Comparison of ENCODE assay signal across 19 cellular contexts in genomic region chr4:6659897-6660296, GRCh38. TPM values are rescaled to one million over a fixed set of nuclear protein-coding genes. Genes with fewer than 3 reads are reported as not detected.
DNase-seq lines count a peak whose midpoint lies in the region.
"Had no signal": no experiment of that assay in that cellular context is flagged by ENCODE, and none has a peak within 500 bp of the region (broad histone marks: within the 10 kb centered on the region; RNA-seq: fewer than 3 reads in every experiment).

No MANE protein-coding gene starts in this region.

- H3K4me3 ChIP-seq in MG63 (no peak overlapping the region), SJCRH30 (no peak overlapping the region)
- H3K4me3 ChIP-seq: HAP-1 had no signal

- peaks cover 66% of the 10 kb centered on the region for H3K27me3 Mint-ChIP-seq in activated naive CD4-positive, alpha-beta T cell treated with anti-CD3 and anti-CD28 coated beads, Interleukin-2, amount 10 ng/mL, durations not matched to agents 7 days and 5 days
- H3K27me3 Mint-ChIP-seq in activated naive CD4-positive, alpha-beta T cell treated with anti-CD3 and anti-CD28 coated beads for 36 hours (ENCODE audit: low read depth), result no peaks in the 10 kb centered on the region
- H3K27me3 Mint-ChIP-seq: CD4-positive, alpha-beta memory T cell had no signal

- no peak overlapping the region for H3K27ac Mint-ChIP-seq in activated naive CD4-positive, alpha-beta T cell treated with anti-CD3 and anti-CD28 coated beads, Interleukin-2, amount 10 ng/mL, durations not matched to agents 7 days and 5 days
- H3K27ac Mint-ChIP-seq in activated naive CD4-positive, alpha-beta T cell treated with anti-CD3 and anti-CD28 coated beads for 36 hours, result no peak overlapping the region
- H3K27ac Mint-ChIP-seq: HFFc6 had no signal

- intact Hi-C loops in activated naive CD4-positive, alpha-beta T cell treated with anti-CD3 and anti-CD28 coated beads for 36 hours (cut with micrococcal nuclease), result loop anchor here (2.0 kb wide), 1 partner anchor 19 kb away; the partner anchor contains the start of gene MRFAP1

- peaks cover 4% of the 10 kb centered on the region for H3K9me3 Mint-ChIP-seq in activated naive CD4-positive, alpha-beta T cell treated with anti-CD3 and anti-CD28 coated beads, Interleukin-2, amount 10 ng/mL, durations not matched to agents 7 days and 5 days
- H3K9me3 Mint-ChIP-seq in activated naive CD4-positive, alpha-beta T cell treated with anti-CD3 and anti-CD28 coated beads for 36 hours, result peaks cover 4% of the 10 kb centered on the region
- H3K9me3 Mint-ChIP-seq: HFFc6 had no signal

- no peak overlapping the region for H3K27ac ChIP-seq in SJCRH30

- DNase-seq in activated naive CD4-positive, alpha-beta T cell treated with anti-CD3 and anti-CD28 coated beads, Interleukin-2, amount 10 ng/mL, durations not matched to agents 7 days and 5 days, result peak; percentile 3
- no peak for DNase-seq in activated naive CD4-positive, alpha-beta T cell treated with anti-CD3 and anti-CD28 coated beads for 36 hours
- DNase-seq in MG63 (peak; percentile 10), left kidney (ENCODE audit: low read depth, low spot score) (peak; percentile 21), OCI-M1 (lab: John Stamatoyannopoulos, UW) (no peak), SJCRH30 (no peak)
- DNase-seq: 8988T; C1 segment of cervical spinal cord; Calu3; CD4-positive, alpha-beta memory T cell; COR-L47; DMS53; DMS79 treated with DMSO at 0.1 percent for 48 hours; GF-D8; GOT3; HFFc6 had no signal

- H3K9me3 ChIP-seq in MG63 (no peaks in the 10 kb centered on the region), SJCRH30 (replicated peaks) (no peaks in the 10 kb centered on the region)
- H3K9me3 ChIP-seq: HAP-1 had no signal

- H3K36me3 ChIP-seq in MG63, result no peaks in the 10 kb centered on the region
- H3K36me3 ChIP-seq in SJCRH30, result no peaks in the 10 kb centered on the region
- H3K36me3 ChIP-seq: HAP-1 had no signal

- H3K27me3 ChIP-seq in MG63 (no peaks in the 10 kb centered on the region), SJCRH30 (no peaks in the 10 kb centered on the region)

- CTCF ChIA-PET in activated naive CD4-positive, alpha-beta T cell treated with anti-CD3 and anti-CD28 coated beads, Interleukin-2, amount 10 ng/mL, durations not matched to agents 7 days and 5 days (lab: Charles Lee), result no interaction called here
- CTCF ChIA-PET in activated naive CD4-positive, alpha-beta T cell treated with anti-CD3 and anti-CD28 coated beads for 36 hours (lab: Charles Lee), result interaction anchor here (1.2 to 2.6 kb wide), 2 partner anchors 14 to 31 kb away, joined by 5 to 11 read pairs; a partner anchor contains a TSS

- H3K4me1 Mint-ChIP-seq in activated naive CD4-positive, alpha-beta T cell treated with anti-CD3 and anti-CD28 coated beads, Interleukin-2, amount 10 ng/mL, durations not matched to agents 7 days and 5 days, result peaks cover 11% of the 10 kb centered on the region
- peaks cover 18% of the 10 kb centered on the region for H3K4me1 Mint-ChIP-seq in activated naive CD4-positive, alpha-beta T cell treated with anti-CD3 and anti-CD28 coated beads for 36 hours (ENCODE audit: low read depth)

- H3K4me3 Mint-ChIP-seq in activated naive CD4-positive, alpha-beta T cell treated with anti-CD3 and anti-CD28 coated beads, Interleukin-2, amount 10 ng/mL, durations not matched to agents 7 days and 5 days, result no peak overlapping the region
- H3K4me3 Mint-ChIP-seq in activated naive CD4-positive, alpha-beta T cell treated with anti-CD3 and anti-CD28 coated beads for 36 hours, result no peak overlapping the region

- no peaks in the 10 kb centered on the region for H3K4me1 ChIP-seq in SJCRH30
- H3K4me1 ChIP-seq: HAP-1 had no signal

- H3K36me3 Mint-ChIP-seq in activated naive CD4-positive, alpha-beta T cell treated with anti-CD3 and anti-CD28 coated beads, Interleukin-2, amount 10 ng/mL, durations not matched to agents 7 days and 5 days, result no peaks in the 10 kb centered on the region
- H3K36me3 Mint-ChIP-seq in activated naive CD4-positive, alpha-beta T cell treated with anti-CD3 and anti-CD28 coated beads for 36 hours (ENCODE audit: low read depth), result no peaks in the 10 kb centered on the region
- H3K36me3 Mint-ChIP-seq: CD4-positive, alpha-beta memory T cell had no signal

RNA-seq across cellular contexts. Expression of gene MRFAP1, which starts 19.4 kb away (rescaled TPM):
- total RNA-seq in activated naive CD4-positive, alpha-beta T cell treated with anti-CD3 and anti-CD28 coated beads for 36 hours, result 100 to 1,000 TPM; 150 to 151 TPM
- 155 and 175 TPM in 2 replicates for total RNA-seq in MG63 (2014; rRNA removed; shearing (Covaris generic); ENCODE audit: low replicate concordance)
- 306 and 313 TPM in 2 replicates for total RNA-seq in SJCRH30 (2014; rRNA removed; shearing (Covaris generic))

RNA-seq across cellular contexts. Expression of gene S100P, which starts 33.8 kb away (rescaled TPM):
- total RNA-seq in activated naive CD4-positive, alpha-beta T cell treated with anti-CD3 and anti-CD28 coated beads for 36 hours, result 10 to 100 TPM in 1 of 2 experiments, 1 to 10 TPM in 1; 8.5 to 10.0 TPM
- total RNA-seq in MG63 (2014; rRNA removed; shearing (Covaris generic); ENCODE audit: low replicate concordance), result not detected in 2 replicates
- total RNA-seq in SJCRH30 (2014; rRNA removed; shearing (Covaris generic)), result 0.13 and 0.18 TPM in 2 replicates
- total RNA-seq: Daoy, G401, HFFc6 had no signal

RNA-seq across cellular contexts. Expression of gene MRFAP1L1, which starts 49.8 kb away (rescaled TPM):
- 10 to 100 TPM; 37.0 to 38.6 TPM for total RNA-seq in activated naive CD4-positive, alpha-beta T cell treated with anti-CD3 and anti-CD28 coated beads for 36 hours
- total RNA-seq in MG63 (2014; rRNA removed; shearing (Covaris generic); ENCODE audit: low replicate concordance), result 22.8 and 36.4 TPM in 2 replicates
- 88.4 and 88.7 TPM in 2 replicates for total RNA-seq in SJCRH30 (2014; rRNA removed; shearing (Covaris generic))

RNA-seq across cellular contexts. Expression of gene BLOC1S4, which starts 56.1 kb away (rescaled TPM):
- total RNA-seq in activated naive CD4-positive, alpha-beta T cell treated with anti-CD3 and anti-CD28 coated beads for 36 hours, result 10 to 100 TPM; 11.0 to 11.8 TPM
- total RNA-seq in MG63 (2014; rRNA removed; shearing (Covaris generic); ENCODE audit: low replicate concordance), result 15.6 and 16.0 TPM in 2 replicates
- total RNA-seq in SJCRH30 (2014; rRNA removed; shearing (Covaris generic)), result 17.2 and 18.2 TPM in 2 replicates

Comparison
In these comparisons a context has a peak if more than half of its experiments do, and no peak if none do; other contexts are left out.
1. DNase-seq: peak in activated naive CD4-positive, alpha-beta T cell treated with anti-CD3 and anti-CD28 coated beads, Interleukin-2, amount 10 ng/mL, durations not matched to agents 7 days and 5 days (single experiment), MG63 (single experiment) and left kidney (single experiment); none in activated naive CD4-positive, alpha-beta T cell treated with anti-CD3 and anti-CD28 coated beads for 36 hours (single experiment), OCI-M1 (single experiment) and SJCRH30 (0 of 2).